Comparison of ENCODE assay signal across 8 cellular contexts in the genomic region with DNA sequence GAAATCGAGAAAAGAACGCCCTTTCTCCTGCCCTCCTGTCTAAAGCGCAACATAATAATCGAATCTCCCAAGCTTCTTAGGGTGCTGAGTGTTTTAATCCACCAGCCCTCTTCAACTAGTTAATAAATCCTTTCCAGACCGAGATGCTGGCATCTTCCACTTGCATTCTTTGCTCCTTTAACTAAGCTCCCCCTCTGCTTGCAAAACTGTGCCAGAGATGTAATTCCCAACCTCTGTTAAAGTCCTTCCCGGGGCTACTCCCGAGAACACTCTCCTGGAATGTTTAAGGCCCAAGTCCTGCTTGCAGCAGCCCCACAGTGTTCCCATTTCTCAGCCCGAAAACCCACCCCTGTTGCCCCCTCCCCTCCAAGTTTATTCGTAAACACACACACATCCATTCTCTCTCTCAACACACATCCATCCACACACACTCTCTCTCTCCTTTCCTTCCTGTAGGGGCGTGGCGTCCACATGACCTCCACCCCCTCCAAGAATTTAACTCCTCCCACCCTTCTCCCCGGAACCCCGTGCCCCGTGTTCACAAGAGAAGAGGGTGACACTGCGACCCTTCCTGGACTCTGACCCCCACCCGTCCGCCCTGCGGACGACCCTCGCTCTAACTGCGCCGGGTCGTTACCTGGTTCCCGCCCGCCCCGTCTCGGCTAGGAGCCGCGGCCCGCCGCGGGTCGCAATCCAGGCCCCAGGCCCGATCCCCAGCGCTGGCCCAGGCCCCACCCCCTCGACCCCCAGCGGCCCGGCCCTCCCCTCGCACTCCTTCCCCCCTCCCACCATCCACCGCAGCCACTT. TPM values are rescaled to one million over a fixed set of nuclear protein-coding genes. Genes with fewer than 3 reads are reported as not detected.
A peak's percentile ranks its signal among the peaks of the same experiment; 100 is the strongest.
DNase-seq lines count a peak whose midpoint lies in the region; ATAC-seq and TF ChIP-seq lines count a peak whose summit lies in the region.

No MANE protein-coding gene starts in this region.

- H3K27me3 ChIP-seq in layer of hippocampus (ENCODE audit: control insufficient read depth, insufficient read depth, low read length): no peaks in the 10 kb centered on the region

- H3K27me3 Mint-ChIP-seq in WTC11 (ENCODE audit: low read depth) (no peaks in the 10 kb centered on the region), chondrocyte (ENCODE audit: low read depth) (no peaks in the 10 kb centered on the region)

- DNase-seq in AG20443 (ENCODE audit: low spot score) (peak; percentile 95), NCI-H2227 treated with DMSO at 0.1 percent for 48 hours (lab: John Stamatoyannopoulos, UW) (peak; percentile 67), WTC11 (ENCODE audit: low spot score) (no peak), chondrocyte (ENCODE audit: low spot score) (peak; percentile 95)
- DNase-seq in stimulated activated CD4-positive, alpha-beta T cell treated with anti-CD3 and anti-CD28 coated beads, Interleukin-1b, Interleukin-23, amount 100 ng/mL, for 1 hour (ENCODE audit: low read depth in 2 of 2): peak; percentile 55 to 90

- CTCF ChIA-PET in WTC11 (lab: Charles Lee): interaction anchor here (0.9 to 1.5 kb wide), 4 partner anchors 10 to 191 kb away, joined by 3 to 7 read pairs (median 4); no protein-coding TSS in a partner anchor

- H3K27ac Mint-ChIP-seq in WTC11 (peak overlapping the region; percentile 98), chondrocyte (ENCODE audit: unreplicated experiment) (peak overlapping the region; percentile 99)

- H3K27ac ChIP-seq in layer of hippocampus (ENCODE audit: low read depth, low read length): peak overlapping the region; percentile 100

- H3K36me3 Mint-ChIP-seq in WTC11: peaks cover 16% of the 10 kb centered on the region
- H3K36me3 Mint-ChIP-seq in chondrocyte (ENCODE audit: low read depth): no peaks in the 10 kb centered on the region

- H3K9me3 Mint-ChIP-seq in WTC11 (no peaks in the 10 kb centered on the region), chondrocyte (ENCODE audit: low read depth) (no peaks in the 10 kb centered on the region)

- peak overlapping the region; percentile 69 for H3K4me3 Mint-ChIP-seq in WTC11
- H3K4me3 Mint-ChIP-seq in chondrocyte (ENCODE audit: unreplicated experiment): peak overlapping the region; percentile 92

- POLR2A ChIA-PET in WTC11 (lab: Charles Lee): interaction anchor here (1.2 kb wide), 1 partner anchor 22 kb away, joined by 15 read pairs; no protein-coding TSS in a partner anchor

- TF ChIP-seq CTCF in WTC11 (IDR thresholded peaks at IDR 0.05): no peak
- TF ChIP-seq CTCF in chondrocyte (IDR thresholded peaks at IDR 0.05): no peak

- H3K4me1 Mint-ChIP-seq in WTC11 (peaks cover 61% of the 10 kb centered on the region), chondrocyte (ENCODE audit: low read depth) (peaks cover 58% of the 10 kb centered on the region)

- peak; percentile 61 for ATAC-seq in GM19023 (IDR thresholded peaks at IDR 0.05; ENCODE audit: unreplicated experiment)
- peak; percentile 65 for ATAC-seq in HG03175 (IDR thresholded peaks at IDR 0.05; ENCODE audit: unreplicated experiment)
- ATAC-seq in WTC11: peak; percentile 67

TF ChIP-seq in WTC11, 78 proteins besides CTCF, POLR2A, EP300 and RAD21:
- TF ChIP-seq, protein P1, sequence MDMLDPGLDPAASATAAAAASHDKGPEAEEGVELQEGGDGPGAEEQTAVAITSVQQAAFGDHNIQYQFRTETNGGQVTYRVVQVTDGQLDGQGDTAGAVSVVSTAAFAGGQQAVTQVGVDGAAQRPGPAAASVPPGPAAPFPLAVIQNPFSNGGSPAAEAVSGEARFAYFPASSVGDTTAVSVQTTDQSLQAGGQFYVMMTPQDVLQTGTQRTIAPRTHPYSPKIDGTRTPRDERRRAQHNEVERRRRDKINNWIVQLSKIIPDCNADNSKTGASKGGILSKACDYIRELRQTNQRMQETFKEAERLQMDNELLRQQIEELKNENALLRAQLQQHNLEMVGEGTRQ (CRISPR knock-in tag; IDR thresholded peaks at IDR 0.05): peak; percentile 64
- TF ChIP-seq, protein P2, sequence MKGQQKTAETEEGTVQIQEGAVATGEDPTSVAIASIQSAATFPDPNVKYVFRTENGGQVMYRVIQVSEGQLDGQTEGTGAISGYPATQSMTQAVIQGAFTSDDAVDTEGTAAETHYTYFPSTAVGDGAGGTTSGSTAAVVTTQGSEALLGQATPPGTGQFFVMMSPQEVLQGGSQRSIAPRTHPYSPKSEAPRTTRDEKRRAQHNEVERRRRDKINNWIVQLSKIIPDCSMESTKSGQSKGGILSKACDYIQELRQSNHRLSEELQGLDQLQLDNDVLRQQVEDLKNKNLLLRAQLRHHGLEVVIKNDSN (CRISPR knock-in tag; IDR thresholded peaks at IDR 0.05): 0 out of 2 replicates have a peak, but pooled peaks have one; percentile 1
- no peak for TF ChIP-seq FOXK1 (CRISPR knock-in tag; IDR thresholded peaks at IDR 0.05)
TF ChIP-seq in WTC11: peak in this region for 2.

RNA-seq across cellular contexts. Expression of gene MGAT1, which starts 7.0 kb away (rescaled TPM):
- total RNA-seq in WTC11 (2021) (78.4 to 93.6 TPM (median 86.3 TPM) in 3 replicates), chondrocyte (119 to 136 TPM (median 123 TPM) in 3 replicates)

RNA-seq across cellular contexts. Expression of gene ZFP62, which starts 51.5 kb away (rescaled TPM):
- 35.7 to 41.2 TPM (median 39.5 TPM) in 3 replicates for total RNA-seq in WTC11 (2021)
- 13.3 to 19.2 TPM (median 13.9 TPM) in 3 replicates for total RNA-seq in chondrocyte
